17 cellular contexts compared by ENCODE assay signal in the genomic region with DNA sequence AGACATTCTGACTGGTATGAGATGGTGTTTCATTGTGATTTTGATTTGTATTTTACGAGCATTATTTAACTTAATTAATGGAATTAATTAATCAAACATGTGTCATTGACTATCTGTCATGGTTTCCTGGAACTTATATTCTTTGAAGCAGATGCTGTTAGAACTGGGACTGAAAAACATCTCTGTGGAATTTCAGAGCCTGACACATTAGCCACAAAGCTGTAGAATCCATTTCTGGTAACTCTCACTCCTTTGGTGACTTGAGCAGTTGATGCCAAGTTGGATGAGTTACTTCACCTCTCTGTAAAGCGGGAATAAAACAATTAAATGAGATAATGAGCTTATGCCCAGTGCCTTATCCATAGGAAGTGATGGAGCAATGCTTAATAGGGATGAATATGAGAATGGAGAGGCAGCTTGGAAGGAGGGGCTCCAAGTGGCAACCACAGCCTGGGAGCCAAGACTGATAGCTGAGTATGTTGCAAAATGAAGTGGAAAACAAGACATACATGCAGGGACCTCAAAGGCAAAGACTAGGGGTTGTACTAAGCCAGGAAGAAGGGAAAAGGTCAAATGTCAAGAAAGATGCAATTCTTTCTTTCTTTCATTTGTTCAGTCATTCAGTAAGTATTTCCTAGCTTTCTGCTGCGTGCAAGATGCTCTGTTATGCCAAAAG. TPM values are rescaled to one million over a fixed set of nuclear protein-coding genes. Genes with fewer than 3 reads are reported as not detected.
A peak's percentile ranks its signal among the peaks of the same experiment; 100 is the strongest.
DNase-seq lines count a peak whose midpoint lies in the region; ATAC-seq and TF ChIP-seq lines count a peak whose summit lies in the region.
"Had no signal": no experiment of that assay in that cellular context is flagged by ENCODE, and none has a peak within 500 bp of the region (broad histone marks: within the 10 kb centered on the region; RNA-seq: fewer than 3 reads in every experiment).

No MANE protein-coding gene starts in this region.

- no peaks in the 10 kb centered on the region for H3K9me3 Mint-ChIP-seq in osteocyte (ENCODE audit: unreplicated experiment)
- H3K9me3 Mint-ChIP-seq: CD8-positive, alpha-beta memory T cell had no signal

- H3K79me2 ChIP-seq in SK-N-SH (ENCODE audit: insufficient read depth): no peaks in the 10 kb centered on the region

- H3K9me2 ChIP-seq in SK-N-SH: no peaks in the 10 kb centered on the region

- H2AFZ ChIP-seq in SK-N-SH (ENCODE audit: low read depth): no peak overlapping the region

- H3K36me3 Mint-ChIP-seq in osteocyte (ENCODE audit: unreplicated experiment): no peaks in the 10 kb centered on the region
- H3K36me3 Mint-ChIP-seq: CD14-positive monocyte; CD8-positive, alpha-beta memory T cell had no signal

- DNase-seq in SK-N-SH (no peak), amniotic epithelial cell (ENCODE audit: low read depth) (peak; percentile 72), osteocyte (ENCODE audit: extremely low spot score, unreplicated experiment) (no peak), NCI-H1048 (lab: John Stamatoyannopoulos, UW) (no peak), posterior cingulate gyrus (no peak), inferior parietal cortex (ENCODE audit: extremely low spot score) (no peak), kidney tubule cell (ENCODE audit: low spot score) (no peak)
- DNase-seq: Caco-2; CD8-positive, alpha-beta memory T cell; DND-41; GF-D8 had no signal

- no peak overlapping the region; the same call in 1 of the 2 replicates for H3K4me2 ChIP-seq in SK-N-SH

- H3K27me3 Mint-ChIP-seq in osteocyte (ENCODE audit: unreplicated experiment): peaks cover 4% of the 10 kb centered on the region

- peak overlapping the region; percentile 2 for H3K27ac Mint-ChIP-seq in osteocyte (ENCODE audit: unreplicated experiment)
- H3K27ac Mint-ChIP-seq: CD14-positive monocyte; CD8-positive, alpha-beta memory T cell had no signal

- no peak overlapping the region for H3K27ac ChIP-seq in SK-N-SH (ENCODE audit: low read depth in 2 of 2, low read length in 1 of 2)
- H3K27ac ChIP-seq: 22Rv1 had no signal

- no peak overlapping the region for H3K9ac ChIP-seq in SK-N-SH

- CTCF ChIA-PET in SK-N-SH (lab: Yijun Ruan, JAX): no interaction called here

- POLR2A ChIA-PET in SK-N-SH (lab: Yijun Ruan, JAX): no interaction called here

- H3K4me1 ChIP-seq in SK-N-SH (ENCODE audit: control insufficient read depth in 1 of 2, insufficient read depth in 2 of 2, low read depth in 1 of 2, low read length in 1 of 2): peaks cover 0 to 4% of the 10 kb centered on the region in 2 experiments; a peak in 1 of 4 replicates
- H3K4me1 ChIP-seq: Caco-2 had no signal

- H3K4me1 Mint-ChIP-seq in osteocyte (ENCODE audit: unreplicated experiment): peaks cover 14% of the 10 kb centered on the region
- H3K4me1 Mint-ChIP-seq: CD14-positive monocyte; CD8-positive, alpha-beta memory T cell had no signal

- H3K4me3 ChIP-seq in SK-N-SH (ENCODE audit: low read depth in 2 of 2, low read length in 1 of 2): no peak overlapping the region

- ATAC-seq in SK-N-SH treated with all-trans-retinoic acid at 6 μM for 48 hours: no peak

- H3K36me3 ChIP-seq in SK-N-SH (replicated peaks in 1 of 2; ENCODE audit: control insufficient read depth in 1 of 2, insufficient read depth in 2 of 2, low read length in 1 of 2): no peaks in the 10 kb centered on the region

- no peaks in the 10 kb centered on the region for H3K27me3 ChIP-seq in SK-N-SH (ENCODE audit: insufficient read depth)

- H3K9me3 ChIP-seq in SK-N-SH: no peaks in the 10 kb centered on the region
- H3K9me3 ChIP-seq: Caco-2 had no signal

- H4K20me1 ChIP-seq in SK-N-SH (ENCODE audit: insufficient read depth): no peaks in the 10 kb centered on the region

- TF ChIP-seq RAD21 in SK-N-SH (IDR thresholded peaks at IDR 0.05; ENCODE audit: low read length): no peak

- no peaks in the 10 kb centered on the region for H3F3A ChIP-seq in SK-N-SH (replicated peaks; ENCODE audit: insufficient read depth)

- TF ChIP-seq EP300 in SK-N-SH (IDR thresholded peaks at IDR 0.05; ENCODE audit: borderline replicate concordance in 1 of 2, low read depth in 1 of 2, low read length in 1 of 2): 0 out of 4 replicates have a peak, but pooled peaks of 1 of the 2 experiments have one; percentile 9

- TF ChIP-seq CTCF in SK-N-SH (IDR thresholded peaks at IDR 0.05) (no peak), osteocyte (IDR thresholded peaks at IDR 0.05) (no peak)

- no peak overlapping the region for H3K4me3 Mint-ChIP-seq in osteocyte (ENCODE audit: unreplicated experiment)
- H3K4me3 Mint-ChIP-seq: CD14-positive monocyte; CD8-positive, alpha-beta memory T cell had no signal

- intact Hi-C loops in posterior cingulate gyrus (cut with DNase I): no loop called here

- WGBS in SK-N-SH (ENCODE audit: low lambda C conversion rate): 79% methylated on average over 3 of the region's 3 CpGs

TF ChIP-seq in SK-N-SH, 30 proteins besides CTCF, POLR2A, EP300 and RAD21:
- peak; percentile 55; the same call in 1 of the 2 replicates for TF ChIP-seq PBX3 (IDR thresholded peaks at IDR 0.05)
- TF ChIP-seq RCOR1 (IDR thresholded peaks at IDR 0.05; ENCODE audit: low read length): no peak
- peak; percentile 82 for TF ChIP-seq TCF12 (IDR thresholded peaks at IDR 0.05)
- no peak for TF ChIP-seq YY1 (IDR thresholded peaks at IDR 0.05; ENCODE audit: low read depth)

TF ChIP-seq in SK-N-SH treated with all-trans-retinoic acid at 6 μM for 48 hours, 23 proteins besides CTCF, POLR2A, EP300 and RAD21:
- no peak for TF ChIP-seq CSDC2 (CRISPR knock-in tag; IDR thresholded peaks at IDR 0.05)
- no peak for TF ChIP-seq RARB (CRISPR knock-in tag; IDR thresholded peaks at IDR 0.05)
- TF ChIP-seq TOX (CRISPR knock-in tag; IDR thresholded peaks at IDR 0.05; ENCODE audit: borderline replicate concordance): no peak

RNA-seq across cellular contexts. Expression of gene ADRA1B, which starts 23.1 kb away (rescaled TPM):
- polyA plus RNA-seq in SK-N-SH (2012; rRNA removed): 1.9 and 2.2 TPM in 2 replicates
- 0.91 and 2.0 TPM in 2 replicates for polyA plus RNA-seq in SK-N-SH (2012; cell fraction: cytosol; rRNA removed)
- 1.2 and 2.4 TPM in 2 replicates for polyA plus RNA-seq in SK-N-SH (2012; cell fraction: nucleus; rRNA removed)
- 4.0 and 4.6 TPM in 2 replicates for total RNA-seq in osteocyte
- total RNA-seq: A673; Caco-2; CD8-positive, alpha-beta memory T cell; H4; HT-29 had no signal
- polyA plus RNA-seq: CD14-positive monocyte; CD8-positive, alpha-beta memory T cell had no signal
